In the genomic region with DNA sequence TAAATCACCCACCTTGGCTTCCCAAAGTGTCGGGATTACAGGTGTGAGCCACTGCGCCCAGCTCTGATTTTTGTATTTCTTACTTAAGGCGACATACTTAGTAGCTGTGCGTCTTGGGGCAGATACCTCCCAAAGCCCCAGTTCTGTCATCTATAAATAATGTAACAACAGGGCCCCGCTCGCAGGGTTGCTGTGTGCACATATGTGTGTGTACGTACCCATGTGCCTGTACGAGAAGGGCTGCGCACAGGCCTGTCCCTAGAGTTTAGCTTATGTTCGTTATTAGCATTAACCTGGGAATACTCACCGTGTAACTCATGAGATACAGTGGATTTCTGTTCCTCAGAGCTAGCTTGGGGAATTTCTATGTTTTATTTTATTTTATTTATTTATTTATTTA, we compare ENCODE assay signal across 24 cellular contexts.
"Had no signal": no experiment of that assay in that cellular context is flagged by ENCODE, and none has a peak within 500 bp of the region (broad histone marks: within the 10 kb centered on the region; RNA-seq: fewer than 3 reads in every experiment).

No MANE protein-coding gene starts in this region.

- DNase-seq: islet precursor cell; left ventricle myocardium inferior; midbrain; naive thymus-derived CD4-positive, alpha-beta T cell; nucleus accumbens; small intestine; stimulated activated CD4-positive, alpha-beta T cell treated with anti-CD3 and anti-CD28 coated beads, Interleukin-1b, Interleukin-23, amount 100 ng/mL, for 48 hours; stimulated activated CD4-positive, alpha-beta T cell treated with anti-CD3 and anti-CD28 coated beads, Interleukin-2, amount 100 ng/mL, for 48 hours; stimulated activated CD4-positive, alpha-beta T cell treated with anti-CD3 and anti-CD28 coated beads, Interleukin-4, amount 100 ng/mL, for 4 hours; stimulated activated CD8-positive, alpha-beta memory T cell treated with anti-CD3 and anti-CD28 coated beads, Interleukin-4, amount 100 ng/mL, for 48 hours; stimulated activated naive CD4-positive, alpha-beta T cell treated with Interleukin-2 at 50 U/mL for 16 hours; stimulated activated naive CD8-positive, alpha-beta T cell treated with anti-CD3 and anti-CD28 coated beads, Interleukin-15, amount 100 ng/mL, for 72 hours; substantia nigra; upper lobe of left lung had no signal

- H3K27ac ChIP-seq: parathyroid adenoma, tibial nerve, upper lobe of left lung had no signal

- H3K36me3 Mint-ChIP-seq: natural killer cell treated with Interleukin-12 subunit alpha and Interleukin-12 subunit beta and Interleukin-15 and Interleukin-18, amount 100 ng/mL, for 72 hours had no signal

- H3K4me3 Mint-ChIP-seq: memory B cell; naive thymus-derived CD4-positive, alpha-beta T cell; natural killer cell treated with Interleukin-12 subunit alpha and Interleukin-12 subunit beta and Interleukin-15 and Interleukin-18, amount 100 ng/mL, for 72 hours; stimulated activated memory B cell treated with anti-CD40 and anti-IgM and Interleukin-4, amounts not matched to agents 10 μg/mL and 1 μg/mL and 100 μg/mL, for 72 hours; stimulated activated naive CD8-positive, alpha-beta T cell treated with anti-CD3 and anti-CD28 coated beads, Interleukin-15, amount 100 ng/mL, for 72 hours had no signal

- H2AFZ ChIP-seq: parathyroid adenoma had no signal

- H3K27me3 Mint-ChIP-seq: memory B cell; naive thymus-derived CD4-positive, alpha-beta T cell; natural killer cell treated with Interleukin-12 subunit alpha and Interleukin-12 subunit beta and Interleukin-15 and Interleukin-18, amount 100 ng/mL, for 72 hours; progenitor cell of endocrine pancreas; stimulated activated memory B cell treated with anti-CD40 and anti-IgM and Interleukin-4, amounts not matched to agents 10 μg/mL and 1 μg/mL and 100 μg/mL, for 72 hours; stimulated activated naive CD8-positive, alpha-beta T cell treated with anti-CD3 and anti-CD28 coated beads, Interleukin-15, amount 100 ng/mL, for 72 hours had no signal

- H3K9ac ChIP-seq: parathyroid adenoma had no signal

- ATAC-seq: heart left ventricle; mucosa of descending colon; naive thymus-derived CD4-positive, alpha-beta T cell; natural killer cell treated with Interleukin-12 subunit alpha and Interleukin-12 subunit beta and Interleukin-15 and Interleukin-18, amount 100 ng/mL, for 72 hours; sciatic nerve; stimulated activated memory B cell treated with anti-CD40 and anti-IgM and Interleukin-4, amounts not matched to agents 10 μg/mL and 1 μg/mL and 100 μg/mL, for 72 hours; stimulated activated naive CD8-positive, alpha-beta T cell treated with anti-CD3 and anti-CD28 coated beads, Interleukin-15, amount 100 ng/mL, for 72 hours had no signal

- H3K9me3 ChIP-seq: heart left ventricle, left ventricle myocardium inferior, mucosa of descending colon, right atrium auricular region, tibial nerve, upper lobe of left lung had no signal

- H3K27me3 ChIP-seq: heart left ventricle, right atrium auricular region, tibial nerve, upper lobe of left lung had no signal

- H3K9me3 Mint-ChIP-seq: memory B cell; natural killer cell treated with Interleukin-12 subunit alpha and Interleukin-12 subunit beta and Interleukin-15 and Interleukin-18, amount 100 ng/mL, for 72 hours; stimulated activated memory B cell treated with anti-CD40 and anti-IgM and Interleukin-4, amounts not matched to agents 10 μg/mL and 1 μg/mL and 100 μg/mL, for 72 hours; stimulated activated naive CD8-positive, alpha-beta T cell treated with anti-CD3 and anti-CD28 coated beads, Interleukin-15, amount 100 ng/mL, for 72 hours had no signal

- H3K4me3 ChIP-seq: heart left ventricle, left ventricle myocardium inferior, mucosa of descending colon, right atrium auricular region, tibial nerve, upper lobe of left lung had no signal

- H3K4me1 Mint-ChIP-seq: memory B cell had no signal

- H3K27ac Mint-ChIP-seq: memory B cell; naive thymus-derived CD4-positive, alpha-beta T cell; natural killer cell treated with Interleukin-12 subunit alpha and Interleukin-12 subunit beta and Interleukin-15 and Interleukin-18, amount 100 ng/mL, for 72 hours; progenitor cell of endocrine pancreas; stimulated activated memory B cell treated with anti-CD40 and anti-IgM and Interleukin-4, amounts not matched to agents 10 μg/mL and 1 μg/mL and 100 μg/mL, for 72 hours; stimulated activated naive CD8-positive, alpha-beta T cell treated with anti-CD3 and anti-CD28 coated beads, Interleukin-15, amount 100 ng/mL, for 72 hours had no signal
